In genomic region chr12:98519257-98519907, GRCh38 we compare ENCODE assay signal across 10 cellular contexts. TPM values are rescaled to one million over a fixed set of nuclear protein-coding genes. Genes with fewer than 3 reads are reported as not detected.
DNase-seq lines count a peak whose midpoint lies in the region; ATAC-seq and TF ChIP-seq lines count a peak whose summit lies in the region.
"Had no signal": no experiment of that assay in that cellular context is flagged by ENCODE, and none has a peak within 500 bp of the region (broad histone marks: within the 10 kb centered on the region; RNA-seq: fewer than 3 reads in every experiment).

No MANE protein-coding gene starts in this region.

- no peaks in the 10 kb centered on the region for H3K9me3 ChIP-seq in HEK293 (ENCODE audit: control insufficient read depth, insufficient read depth, low read depth, low read length)
- H3K9me3 ChIP-seq: thyroid gland had no signal

- peaks cover 26% of the 10 kb centered on the region for H3K4me1 Mint-ChIP-seq in T-helper 1 cell treated with Interleukin-12 subunit alpha and Interleukin-12 subunit beta and Interleukin-4 antibody, amounts not matched to agents 30 μg/mL and 1 μg/mL, for 36 hours (ENCODE audit: low read depth)
- peaks cover 33% of the 10 kb centered on the region for H3K4me1 Mint-ChIP-seq in activated CD4-positive, alpha-beta memory T cell treated with anti-CD3 and anti-CD28 coated beads for 36 hours (ENCODE audit: low read depth)
- H3K4me1 Mint-ChIP-seq in naive thymus-derived CD8-positive, alpha-beta T cell: peaks cover 18 to 77% (median 61%) of the 10 kb centered on the region in 4 donors

- POLR2A ChIA-PET in HEK293 (lab: Yijun Ruan, JAX): interaction anchor here (1.0 kb wide), 1 partner anchor 13 kb away, joined by 3 read pairs; no protein-coding TSS in a partner anchor
- POLR2A ChIA-PET in activated CD4-positive, alpha-beta memory T cell treated with anti-CD3 and anti-CD28 coated beads for 36 hours (lab: Charles Lee): interaction anchor here (0.7 to 3.0 kb wide), 4 partner anchors 16 to 75 kb away, joined by 3 to 14 read pairs (median 6); partner anchors contain the start of gene SLC25A3
- POLR2A ChIA-PET in naive thymus-derived CD8-positive, alpha-beta T cell (lab: Charles Lee): interaction anchor here (0.9 to 1.3 kb wide), 2 partner anchors 13 to 28 kb away, joined by 3 read pairs; no protein-coding TSS in a partner anchor

- H3K27ac Mint-ChIP-seq in T-helper 1 cell treated with Interleukin-12 subunit alpha and Interleukin-12 subunit beta and Interleukin-4 antibody, amounts not matched to agents 30 μg/mL and 1 μg/mL, for 36 hours: peak overlapping the region; percentile 65
- peak overlapping the region; percentile 58 for H3K27ac Mint-ChIP-seq in activated CD4-positive, alpha-beta memory T cell treated with anti-CD3 and anti-CD28 coated beads for 36 hours
- peak overlapping the region in 9 of 10 donors; percentile 51 to 93 (median 60) for H3K27ac Mint-ChIP-seq in naive thymus-derived CD8-positive, alpha-beta T cell

- H3K36me3 ChIP-seq in HEK293 (ENCODE audit: control insufficient read depth in 2 of 2, insufficient read depth in 1 of 2, low read length in 2 of 2): peaks cover 14 to 19% of the 10 kb centered on the region in 2 experiments; a peak in 2 of 3 replicates
- H3K36me3 ChIP-seq: thyroid gland had no signal

- DNase-seq in T-helper 1 cell (no peak), GM19238 (ENCODE audit: insufficient read length, low spot score) (no peak), medulla oblongata (ENCODE audit: extremely low spot score) (no peak)
- DNase-seq in activated CD4-positive, alpha-beta memory T cell treated with anti-CD3 and anti-CD28 coated beads for 36 hours: no peak
- DNase-seq in naive thymus-derived CD8-positive, alpha-beta T cell: no peak
- DNase-seq: T1000, thyroid gland had no signal

- peaks cover 30% of the 10 kb centered on the region for H3K36me3 Mint-ChIP-seq in T-helper 1 cell treated with Interleukin-12 subunit alpha and Interleukin-12 subunit beta and Interleukin-4 antibody, amounts not matched to agents 30 μg/mL and 1 μg/mL, for 36 hours (ENCODE audit: low read depth)
- peaks cover 64% of the 10 kb centered on the region for H3K36me3 Mint-ChIP-seq in activated CD4-positive, alpha-beta memory T cell treated with anti-CD3 and anti-CD28 coated beads for 36 hours
- H3K36me3 Mint-ChIP-seq in naive thymus-derived CD8-positive, alpha-beta T cell: peaks cover 0 to 37% (median 5%) of the 10 kb centered on the region in 3 donors

- no peak for TF ChIP-seq CTCF in HEK293 (tag by site-specific recombination; IDR thresholded peaks at IDR 0.05)

- H3K27ac ChIP-seq in HEK293 (ENCODE audit: extremely low read depth, low read depth, low read length): no peak overlapping the region

- no peak for ATAC-seq in naive thymus-derived CD8-positive, alpha-beta T cell
- ATAC-seq in GM21723 (IDR thresholded peaks at IDR 0.05; ENCODE audit: unreplicated experiment): no peak

- CTCF ChIA-PET in HEK293 (lab: Yijun Ruan, JAX): interaction anchor here (0.9 to 6.3 kb wide), 3 partner anchors 14 to 95 kb away, joined by 4 to 53 read pairs (median 4); no protein-coding TSS in a partner anchor
- CTCF ChIA-PET in activated CD4-positive, alpha-beta memory T cell treated with anti-CD3 and anti-CD28 coated beads for 36 hours (lab: Charles Lee): interaction anchor here (0.9 to 8.3 kb wide), 8 partner anchors 12 to 125 kb away, joined by 3 to 89 read pairs (median 4); partner anchors contain the start of genes APAF1 and IKBIP

- no peaks in the 10 kb centered on the region for H3K27me3 Mint-ChIP-seq in T-helper 1 cell treated with Interleukin-12 subunit alpha and Interleukin-12 subunit beta and Interleukin-4 antibody, amounts not matched to agents 30 μg/mL and 1 μg/mL, for 36 hours (ENCODE audit: low read depth)
- peaks cover 1% of the 10 kb centered on the region for H3K27me3 Mint-ChIP-seq in activated CD4-positive, alpha-beta memory T cell treated with anti-CD3 and anti-CD28 coated beads for 36 hours
- H3K27me3 Mint-ChIP-seq in naive thymus-derived CD8-positive, alpha-beta T cell: no peaks in the 10 kb centered on the region

- no peak overlapping the region for H3K4me3 ChIP-seq in HEK293 (ENCODE audit: low read depth, low read length)
- H3K4me3 ChIP-seq: thyroid gland had no signal

- peak overlapping the region; percentile 70 for H3K4me3 Mint-ChIP-seq in T-helper 1 cell treated with Interleukin-12 subunit alpha and Interleukin-12 subunit beta and Interleukin-4 antibody, amounts not matched to agents 30 μg/mL and 1 μg/mL, for 36 hours
- peak overlapping the region; percentile 96 for H3K4me3 Mint-ChIP-seq in activated CD4-positive, alpha-beta memory T cell treated with anti-CD3 and anti-CD28 coated beads for 36 hours
- H3K4me3 Mint-ChIP-seq in naive thymus-derived CD8-positive, alpha-beta T cell: peak overlapping the region; percentile 61 to 99 (median 76)

- no peaks in the 10 kb centered on the region for H3K9me3 Mint-ChIP-seq in T-helper 1 cell treated with Interleukin-12 subunit alpha and Interleukin-12 subunit beta and Interleukin-4 antibody, amounts not matched to agents 30 μg/mL and 1 μg/mL, for 36 hours
- no peaks in the 10 kb centered on the region for H3K9me3 Mint-ChIP-seq in activated CD4-positive, alpha-beta memory T cell treated with anti-CD3 and anti-CD28 coated beads for 36 hours
- H3K9me3 Mint-ChIP-seq in naive thymus-derived CD8-positive, alpha-beta T cell: no peaks in the 10 kb centered on the region

- peaks cover 9% of the 10 kb centered on the region; the same call in 1 of the 2 replicates for H3K4me1 ChIP-seq in HEK293 (ENCODE audit: control insufficient read depth, insufficient read depth, low read length)

- intact Hi-C loops in activated CD4-positive, alpha-beta memory T cell treated with anti-CD3 and anti-CD28 coated beads for 36 hours (cut with micrococcal nuclease): loop anchor here (2.0 to 5.0 kb wide), 3 partner anchors 13 to 1683 kb away; partner anchors contain the start of genes ACTR6 and NEDD1

TF ChIP-seq in HEK293, 187 proteins besides CTCF, POLR2A, EP300 and RAD21 (continues in another document):
- TF ChIP-seq ZNF133 (tag by site-specific recombination; IDR thresholded peaks at IDR 0.05) (no peak), PRDM6 (tag by site-specific recombination; IDR thresholded peaks at IDR 0.05) (peak; percentile 91), ZNF747 (tag by site-specific recombination; IDR thresholded peaks at IDR 0.05) (no peak), ZNF623 (tag by site-specific recombination; IDR thresholded peaks at IDR 0.05) (no peak), ZNF514 (tag by site-specific recombination; IDR thresholded peaks at IDR 0.05) (no peak), IKZF3 (tag by site-specific recombination; IDR thresholded peaks at IDR 0.05) (peak; percentile 71; the same call in 1 of the 2 replicates), SCRT2 (tag by site-specific recombination; IDR thresholded peaks at IDR 0.05) (no peak), ZNF239 (tag by site-specific recombination; IDR thresholded peaks at IDR 0.05) (no peak), ZNF488 (tag by site-specific recombination; IDR thresholded peaks at IDR 0.05) (no peak), ZNF670 (tag by site-specific recombination; IDR thresholded peaks at IDR 0.05; ENCODE audit: low read depth) (no peak), ZNF629 (tag by site-specific recombination; IDR thresholded peaks at IDR 0.05) (no peak), ZNF548 (tag by site-specific recombination; IDR thresholded peaks at IDR 0.05) (no peak), BCL6B (tag by site-specific recombination; IDR thresholded peaks at IDR 0.05) (no peak), ZNF2 (tag by site-specific recombination; IDR thresholded peaks at IDR 0.05) (no peak)

RNA-seq across cellular contexts. Expression of gene TMPO, which starts 4.0 kb away (rescaled TPM):
- 100 to 1,000 TPM; 371 to 375 TPM for total RNA-seq in activated CD4-positive, alpha-beta memory T cell treated with anti-CD3 and anti-CD28 coated beads for 36 hours
- total RNA-seq in naive thymus-derived CD8-positive, alpha-beta T cell: 100 to 1,000 TPM; 168 to 174 TPM
- 10 to 100 TPM; 49.3 to 61.1 (median 58.6) TPM for polyA plus RNA-seq in naive thymus-derived CD8-positive, alpha-beta T cell
